ENCODE assay signal across 8 cellular contexts in the genomic region with DNA sequence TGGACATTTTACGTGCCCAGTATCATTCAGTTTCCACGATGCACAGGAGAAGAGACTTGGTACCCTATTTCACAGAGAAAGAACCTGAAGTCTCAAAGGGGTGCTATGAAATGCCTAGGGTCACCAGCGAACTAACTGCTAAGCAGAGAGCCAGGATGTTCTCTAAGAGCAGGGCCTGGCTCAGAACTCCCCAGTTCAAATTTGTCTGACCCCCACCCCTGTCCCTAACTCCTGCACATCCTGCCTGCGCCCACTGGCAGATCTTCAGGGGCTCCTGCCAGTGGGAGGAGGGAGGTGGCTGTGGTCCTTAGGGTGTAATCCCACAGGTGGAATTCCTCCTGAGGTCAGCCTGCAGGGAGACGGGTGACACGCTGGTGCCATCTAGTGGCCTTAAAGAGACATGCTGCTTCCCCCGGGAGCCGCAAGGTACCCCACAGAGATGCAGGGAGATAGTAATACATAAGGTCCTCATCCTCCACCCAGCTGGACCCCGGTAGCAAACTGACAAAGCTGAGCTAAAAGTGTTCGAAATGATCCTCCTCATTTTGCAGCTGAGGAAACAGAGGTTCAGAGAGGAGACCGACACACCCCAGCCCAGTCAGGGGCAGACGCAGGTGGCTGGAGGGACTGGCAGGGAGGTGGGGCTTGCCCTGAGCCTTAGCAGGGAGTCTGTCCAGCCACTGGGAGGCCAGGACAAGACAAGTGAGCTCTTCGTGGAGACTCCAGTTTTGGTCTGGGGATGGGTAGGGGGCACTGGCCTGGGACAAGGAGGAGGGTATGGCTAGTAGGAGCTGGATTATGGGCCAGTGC. TPM values are rescaled to one million over a fixed set of nuclear protein-coding genes. Genes with fewer than 3 reads are reported as not detected.
DNase-seq lines count a peak whose midpoint lies in the region; ATAC-seq, FAIRE-seq and TF ChIP-seq lines count a peak whose summit lies in the region.

No MANE protein-coding gene starts in this region.

- no peaks in the 10 kb centered on the region for H3K36me3 Mint-ChIP-seq in activated CD4-positive, alpha-beta memory T cell treated with anti-CD3 and anti-CD28 coated beads, Interleukin-2, amount 10 ng/mL, durations not matched to agents 7 days and 5 days (ENCODE audit: low read depth)

- no peak overlapping the region for H3K27ac Mint-ChIP-seq in activated CD4-positive, alpha-beta memory T cell treated with anti-CD3 and anti-CD28 coated beads, Interleukin-2, amount 10 ng/mL, durations not matched to agents 7 days and 5 days

- H3K23ac ChIP-seq in H1 (ENCODE audit: insufficient read length) (no peak overlapping the region), mesenchymal stem cell (ENCODE audit: low read length in 2 of 2) (no peak overlapping the region)

- TF ChIP-seq EP300 in H1 (IDR thresholded peaks at IDR 0.05; ENCODE audit: borderline replicate concordance in 1 of 2, low read depth in 2 of 2, low read length in 2 of 2): no peak

- H2AFZ ChIP-seq in H1 (ENCODE audit: low read length) (no peak overlapping the region), mesenchymal stem cell (ENCODE audit: low read depth, low read length) (no peak overlapping the region)

- no peak overlapping the region for H3K56ac ChIP-seq in H1 (replicated peaks; ENCODE audit: insufficient read length, low read depth, low read length)

- TF ChIP-seq CTCF in AG09309 (IDR thresholded peaks at IDR 0.05; ENCODE audit: control insufficient read depth, insufficient read depth, low read depth, low read length, missing control alignments): peak; percentile 96
- peak; percentile 92 to 95 (median 92) for TF ChIP-seq CTCF in H1 (IDR thresholded peaks at IDR 0.05; ENCODE audit: control extremely low read depth in 1 of 3, insufficient read depth in 1 of 3, low read depth in 1 of 3, low read length in 3 of 3)

- H3K9me3 Mint-ChIP-seq in activated CD4-positive, alpha-beta memory T cell treated with anti-CD3 and anti-CD28 coated beads, Interleukin-2, amount 10 ng/mL, durations not matched to agents 7 days and 5 days: no peaks in the 10 kb centered on the region

- TF ChIP-seq RAD21 in H1 (IDR thresholded peaks at IDR 0.05 in 1 of 2, conservative IDR thresholded peaks at IDR 0.05 in 1 of 2; ENCODE audit: low read depth in 2 of 2, low read length in 2 of 2): peak; percentile 95 to 97

- H2BK5ac ChIP-seq in H1 (ENCODE audit: low read depth, low read length) (no peak overlapping the region), mesenchymal stem cell (ENCODE audit: low read depth, low read length, poor library complexity, severe bottlenecking) (no peak overlapping the region)

- no peak overlapping the region for H3K4me3 Mint-ChIP-seq in activated CD4-positive, alpha-beta memory T cell treated with anti-CD3 and anti-CD28 coated beads, Interleukin-2, amount 10 ng/mL, durations not matched to agents 7 days and 5 days

- H4K5ac ChIP-seq in H1 (ENCODE audit: insufficient read length, low read depth, low read length): no peak overlapping the region

- H3K9ac ChIP-seq in H1 (replicated peaks in 1 of 4; ENCODE audit: extremely low read depth in 1 of 4, low read depth in 3 of 4, low read length in 3 of 4): no peak overlapping the region
- H3K9ac ChIP-seq in mesenchymal stem cell (ENCODE audit: low read length): no peak overlapping the region

- H3K14ac ChIP-seq in H1 (ENCODE audit: insufficient read length): no peak overlapping the region
- H3K14ac ChIP-seq in mesenchymal stem cell (ENCODE audit: low read length in 2 of 2): no peak overlapping the region

- H3K18ac ChIP-seq in H1 (ENCODE audit: extremely low read depth, low read length): no peak overlapping the region
- H3K18ac ChIP-seq in mesenchymal stem cell (ENCODE audit: low read depth in 1 of 2, low read length in 2 of 2): no peak overlapping the region

- no peak overlapping the region for H3K4me3 ChIP-seq in AG09309 (ENCODE audit: control insufficient read depth, low read depth, low read length)
- no peak overlapping the region for H3K4me3 ChIP-seq in H1 (ENCODE audit: extremely low read depth in 1 of 4, insufficient read depth in 2 of 4, low read depth in 3 of 4, low read length in 4 of 4)
- no peak overlapping the region for H3K4me3 ChIP-seq in mesenchymal stem cell (ENCODE audit: insufficient read depth in 1 of 2, low read depth in 1 of 2, low read length in 2 of 2)

- no peak for TF ChIP-seq POLR2A in H1 (IDR thresholded peaks at IDR 0.05; ENCODE audit: control extremely low read depth in 1 of 2, low read depth in 2 of 2, low read length in 2 of 2)

- H2AK5ac ChIP-seq in H1 (ENCODE audit: low read depth, low read length): no peak overlapping the region
- no peak overlapping the region for H2AK5ac ChIP-seq in mesenchymal stem cell (ENCODE audit: low read length, severe bottlenecking)

- H3K27me3 Mint-ChIP-seq in activated CD4-positive, alpha-beta memory T cell treated with anti-CD3 and anti-CD28 coated beads, Interleukin-2, amount 10 ng/mL, durations not matched to agents 7 days and 5 days: no peaks in the 10 kb centered on the region

- no peaks in the 10 kb centered on the region; a peak in 1 of 7 replicates for H3K27me3 ChIP-seq in H1 (replicated peaks in 1 of 4; ENCODE audit: control insufficient read depth in 3 of 4, extremely low read depth in 1 of 4, insufficient read depth in 3 of 4, low read length in 3 of 4)
- H3K27me3 ChIP-seq in mesenchymal stem cell (ENCODE audit: control insufficient read depth in 1 of 2, insufficient read depth in 1 of 2, low read length in 2 of 2): no peaks in the 10 kb centered on the region

- POLR2A ChIA-PET in activated CD4-positive, alpha-beta memory T cell treated with anti-CD3 and anti-CD28 coated beads, Interleukin-2, amount 10 ng/mL, durations not matched to agents 7 days and 5 days (lab: Charles Lee): interaction anchor here (1.0 kb wide), 1 partner anchor 232 kb away, joined by 3 read pairs; no protein-coding TSS in a partner anchor
- POLR2A ChIA-PET in H1 (lab: Charles Lee; ENCODE audit: partially characterized antibody): interaction anchor here (1.2 to 3.7 kb wide), 4 partner anchors 146 to 172 kb away, joined by 3 to 16 read pairs (median 4); no protein-coding TSS in a partner anchor

- H4K8ac ChIP-seq in H1 (ENCODE audit: extremely low read depth, insufficient read depth, low read length) (peak overlapping the region; percentile 35; the same call in 1 of the 2 replicates), mesenchymal stem cell (ENCODE audit: low read length) (no peak overlapping the region)

- no peaks in the 10 kb centered on the region for H3K9me3 ChIP-seq in H1 (ENCODE audit: insufficient read depth in 2 of 2, low read depth in 1 of 2, low read length in 1 of 2)
- no peaks in the 10 kb centered on the region for H3K9me3 ChIP-seq in mesenchymal stem cell (ENCODE audit: control insufficient read depth, low read length)

- ATAC-seq in HG02885 (IDR thresholded peaks at IDR 0.05; ENCODE audit: poor library complexity, unreplicated experiment): no peak

- H3K36me3 ChIP-seq in H1 (ENCODE audit: control insufficient read depth in 2 of 4, insufficient read depth in 4 of 4, low read length in 3 of 4) (no peaks in the 10 kb centered on the region), mesenchymal stem cell (ENCODE audit: control insufficient read depth in 1 of 2, insufficient read depth in 2 of 2, low read depth in 1 of 2, low read length in 2 of 2) (no peaks in the 10 kb centered on the region)

- H3K4ac ChIP-seq in H1 (replicated peaks; ENCODE audit: insufficient read length, low read depth, low read length) (no peak overlapping the region), mesenchymal stem cell (ENCODE audit: low read depth in 1 of 2, low read length in 2 of 2) (no peak overlapping the region)

- no peaks in the 10 kb centered on the region for H4K20me1 ChIP-seq in H1 (replicated peaks in 1 of 2; ENCODE audit: control insufficient read depth in 1 of 2, insufficient read depth in 2 of 2, low read length in 2 of 2)

- H3K27ac ChIP-seq in H1 (ENCODE audit: low read depth, low read length) (no peak overlapping the region), mesenchymal stem cell (ENCODE audit: low read length, poor library complexity, severe bottlenecking) (no peak overlapping the region)

- H2BK120ac ChIP-seq in H1 (replicated peaks; ENCODE audit: low read depth, low read length) (no peak overlapping the region), mesenchymal stem cell (ENCODE audit: low read depth, low read length) (no peak overlapping the region)

- no peaks in the 10 kb centered on the region for H3K79me2 ChIP-seq in H1 (ENCODE audit: control insufficient read depth in 1 of 2, insufficient read depth in 2 of 2, low read length in 2 of 2)

- H3K4me1 ChIP-seq in H1 (replicated peaks in 1 of 4; ENCODE audit: control insufficient read depth in 3 of 4, insufficient read depth in 4 of 4, low read length in 3 of 4) (no peaks in the 10 kb centered on the region), mesenchymal stem cell (ENCODE audit: control insufficient read depth, insufficient read depth, low read depth, low read length) (peaks cover 4% of the 10 kb centered on the region)

- H2BK15ac ChIP-seq in H1 (ENCODE audit: low read length) (no peak overlapping the region), mesenchymal stem cell (ENCODE audit: low read depth, poor library complexity, severe bottlenecking) (no peak overlapping the region)

- CTCF ChIA-PET in activated CD4-positive, alpha-beta memory T cell treated with anti-CD3 and anti-CD28 coated beads, Interleukin-2, amount 10 ng/mL, durations not matched to agents 7 days and 5 days (lab: Charles Lee): interaction anchor here (0.6 to 6.3 kb wide), 14 partner anchors 9 to 402 kb away, joined by 3 to 42 read pairs (median 3); no protein-coding TSS in a partner anchor
- CTCF ChIA-PET in H1 (lab: Charles Lee; ENCODE audit: partially characterized antibody): interaction anchor here (0.6 to 11.8 kb wide), 51 partner anchors 7 to 1156 kb away, joined by 3 to 124 read pairs (median 5); a partner anchor contains a TSS

- DNase-seq in AG09309 (ENCODE audit: low read depth): no peak
- peak; percentile 22 for DNase-seq in GOT3 (lab: John Stamatoyannopoulos, UW)
- DNase-seq in NCI-H748 (lab: John Stamatoyannopoulos, UW; ENCODE audit: unreplicated experiment): peak; percentile 59
- DNase-seq in activated CD4-positive, alpha-beta memory T cell treated with anti-CD3 and anti-CD28 coated beads, Interleukin-2, amount 10 ng/mL, durations not matched to agents 7 days and 5 days: peak; percentile 48
- DNase-seq in H1 (ENCODE audit: low read depth in 1 of 2, low spot score in 2 of 2): peak in 1 of 2 experiments; percentile 82
- DNase-seq in mesenchymal stem cell: peak; percentile 67
- DNase-seq in stimulated activated CD8-positive, alpha-beta memory T cell treated with anti-CD3 and anti-CD28 coated beads, Interleukin-2, amount 100 ng/mL, for 1 hour (ENCODE audit: low read depth in 2 of 2): peak; percentile 16 to 19

- peak; percentile 80 for FAIRE-seq in H1 (lab: Jason Lieb, UNC)

- H4K91ac ChIP-seq in H1 (replicated peaks; ENCODE audit: insufficient read length, low read length): no peak overlapping the region
- H4K91ac ChIP-seq in mesenchymal stem cell (ENCODE audit: low read length): no peak overlapping the region

- H2BK20ac ChIP-seq in H1 (ENCODE audit: low read length): no peak overlapping the region

- H3K4me2 ChIP-seq in H1 (ENCODE audit: insufficient read depth in 1 of 2, low read depth in 2 of 2, low read length in 2 of 2): no peak overlapping the region
- H3K4me2 ChIP-seq in mesenchymal stem cell (ENCODE audit: low read length, poor library complexity, severe bottlenecking): no peak overlapping the region

- H3K4me1 Mint-ChIP-seq in activated CD4-positive, alpha-beta memory T cell treated with anti-CD3 and anti-CD28 coated beads, Interleukin-2, amount 10 ng/mL, durations not matched to agents 7 days and 5 days: no peaks in the 10 kb centered on the region

- H3K23me2 ChIP-seq in H1 (ENCODE audit: low read depth, low read length): peaks cover 4% of the 10 kb centered on the region; the same call in 1 of the 2 replicates

- 29% methylated on average over 13 of the region's 13 CpGs; no CpG with 5 or more reads in 1 of the 2 experiments for WGBS in H1 (ENCODE audit: extremely low coverage in 1 of 2, insufficient coverage in 1 of 2, insufficient read length in 1 of 2, insufficient replicate concordance in 2 of 2, low coverage in 1 of 2, low lambda C conversion rate in 2 of 2, missing lambda C conversion rate in 1 of 2), 2 experiments
- WGBS in mesenchymal stem cell: 28% methylated on average over 13 of the region's 13 CpGs

- H2BK12ac ChIP-seq in H1 (ENCODE audit: low read depth, low read length) (no peak overlapping the region), mesenchymal stem cell (ENCODE audit: low read length in 2 of 2) (peak overlapping the region in 1 of 2 experiments; percentile 4)

- no peaks in the 10 kb centered on the region for H3K79me1 ChIP-seq in H1 (ENCODE audit: low read depth, low read length)
- no peaks in the 10 kb centered on the region for H3K79me1 ChIP-seq in mesenchymal stem cell (replicated peaks; ENCODE audit: low read length, poor library complexity, severe bottlenecking)

RNA-seq across cellular contexts. Expression of a gene that starts 34.1 kb away (rescaled TPM):
- total RNA-seq in activated CD4-positive, alpha-beta memory T cell treated with anti-CD3 and anti-CD28 coated beads, Interleukin-2, amount 10 ng/mL, durations not matched to agents 7 days and 5 days: not detected
- not detected in 2 replicates for total RNA-seq in H1 (2021; fragmentation: NEBNext Ultra II Directional; extraction: Animal tissue kit (Norgen Biotek cat#: 25700))
- polyA plus RNA-seq in H1 (2011; rRNA removed): 1.5 and 1.7 TPM in 2 replicates
- polyA plus RNA-seq in H1 (2011; cell fraction: cytosol; rRNA removed): 1.6 TPM
- 1.5 TPM for polyA plus RNA-seq in H1 (2011; cell fraction: nucleus; rRNA removed)
- polyA plus RNA-seq in H1 (2012, experiment 1 of 2): 0.31 to 1.7 TPM (median 1.2 TPM) in 4 replicates
- polyA plus RNA-seq in H1 (2012, experiment 2 of 2): 0.24 TPM
- polyA plus RNA-seq in H1 (2013, experiment 1 of 2): 0.10 TPM
- 0.11 TPM for polyA plus RNA-seq in H1 (2013, experiment 2 of 2)
- polyA minus RNA-seq in H1 (2011; rRNA and poly(A)+ RNA removed): 0.63 TPM in 1 of 2 replicates, not detected in the other
- polyA minus RNA-seq in H1 (2011; cell fraction: cytosol; rRNA and poly(A)+ RNA removed): not detected
- not detected for polyA minus RNA-seq in H1 (2011; cell fraction: nucleus; rRNA and poly(A)+ RNA removed)
- not detected for polyA plus RNA-seq in mesenchymal stem cell (2013, experiment 1 of 2)
- polyA plus RNA-seq in mesenchymal stem cell (2013, experiment 2 of 2): not detected

RNA-seq across cellular contexts. Expression of a gene that starts 42.4 kb away (rescaled TPM):
- total RNA-seq in activated CD4-positive, alpha-beta memory T cell treated with anti-CD3 and anti-CD28 coated beads, Interleukin-2, amount 10 ng/mL, durations not matched to agents 7 days and 5 days: not detected
- 4.4 and 5.1 TPM in 2 replicates for total RNA-seq in H1 (2021; fragmentation: NEBNext Ultra II Directional; extraction: Animal tissue kit (Norgen Biotek cat#: 25700))
- polyA plus RNA-seq in H1 (2011; rRNA removed): 1.9 and 3.8 TPM in 2 replicates
- 1.5 TPM for polyA plus RNA-seq in H1 (2011; cell fraction: cytosol; rRNA removed)
- polyA plus RNA-seq in H1 (2011; cell fraction: nucleus; rRNA removed): 2.6 TPM
- 2.0 to 4.3 TPM (median 3.4 TPM) in 4 replicates for polyA plus RNA-seq in H1 (2012, experiment 1 of 2)
- 3.1 TPM for polyA plus RNA-seq in H1 (2012, experiment 2 of 2)
- 3.4 TPM for polyA plus RNA-seq in H1 (2013, experiment 1 of 2)
- 3.6 TPM for polyA plus RNA-seq in H1 (2013, experiment 2 of 2)
- polyA minus RNA-seq in H1 (2011; rRNA and poly(A)+ RNA removed): 1.5 and 1.9 TPM in 2 replicates
- 3.6 TPM for polyA minus RNA-seq in H1 (2011; cell fraction: cytosol; rRNA and poly(A)+ RNA removed)
- polyA minus RNA-seq in H1 (2011; cell fraction: nucleus; rRNA and poly(A)+ RNA removed): 1.8 TPM
- 0.58 TPM for polyA plus RNA-seq in mesenchymal stem cell (2013, experiment 1 of 2)
- 0.51 TPM for polyA plus RNA-seq in mesenchymal stem cell (2013, experiment 2 of 2)
